Comparison of ENCODE assay signal across 8 cellular contexts in the genomic region with DNA sequence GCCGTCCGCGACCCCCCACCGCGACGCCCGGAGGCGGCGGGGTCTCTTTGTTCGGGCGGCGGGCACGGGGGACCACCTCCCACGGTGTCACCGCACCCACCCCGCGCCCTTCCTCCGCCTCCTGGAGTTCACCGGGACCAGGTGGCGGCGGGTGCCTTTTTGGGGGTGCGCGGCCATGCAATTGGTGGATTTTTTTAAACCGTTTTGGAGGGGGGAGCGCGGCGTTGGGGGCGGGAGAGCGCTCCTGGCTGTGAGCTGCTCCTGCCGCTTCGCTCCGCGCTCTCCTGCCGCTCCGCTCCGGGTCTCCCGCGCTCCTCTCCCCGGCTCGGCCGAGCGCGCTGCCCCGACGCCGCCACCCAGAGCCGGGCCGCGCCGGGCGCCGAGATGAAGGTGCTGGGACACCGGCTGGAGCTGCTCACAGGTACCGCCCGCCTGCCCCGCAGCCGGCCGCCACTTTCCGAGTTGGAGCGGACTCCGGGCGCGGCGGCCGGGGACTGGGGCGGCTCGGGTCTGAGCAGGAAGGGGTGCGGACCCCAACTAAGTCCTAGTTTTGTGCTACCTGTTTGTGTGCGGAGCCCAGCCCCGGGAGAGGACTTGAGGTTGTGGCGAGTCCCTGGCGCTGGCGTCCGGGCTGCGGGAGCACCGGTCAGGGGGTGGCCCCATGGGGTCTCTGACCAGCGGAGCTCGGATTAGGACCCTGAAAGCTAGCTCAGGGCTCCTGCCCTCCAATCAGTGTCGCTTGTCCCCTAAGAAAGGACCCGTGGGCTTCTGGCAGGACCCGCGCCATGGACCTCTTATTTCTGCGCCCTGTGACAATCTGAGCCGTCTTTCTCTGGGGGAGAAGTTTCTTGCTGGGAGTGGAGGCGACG. TPM values are rescaled to one million over a fixed set of nuclear protein-coding genes. Genes with fewer than 3 reads are reported as not detected.
DNase-seq lines count a peak whose midpoint lies in the region; ATAC-seq and TF ChIP-seq lines count a peak whose summit lies in the region.

No MANE protein-coding gene starts in this region.

- peaks cover 5% of the 10 kb centered on the region for H3K4me1 Mint-ChIP-seq in progenitor cell of endocrine pancreas (ENCODE audit: low read depth)

- H3K36me3 Mint-ChIP-seq in progenitor cell of endocrine pancreas (ENCODE audit: insufficient read depth) = no peaks in the 10 kb centered on the region

- peak overlapping the region; percentile 76 for H3K4me3 Mint-ChIP-seq in progenitor cell of endocrine pancreas (ENCODE audit: low read depth)

- ATAC-seq in foreskin keratinocyte = peak; percentile 19

- peaks cover 52% of the 10 kb centered on the region for H3K27me3 Mint-ChIP-seq in progenitor cell of endocrine pancreas

- peak overlapping the region; percentile 89 for H3K27ac Mint-ChIP-seq in progenitor cell of endocrine pancreas

- DNase-seq in GM20000 (ENCODE audit: low spot score) = peak; percentile 49
- DNase-seq in RPMI8226 = peak; percentile 47
- no peak for DNase-seq in foreskin keratinocyte
- DNase-seq in progenitor cell of endocrine pancreas (ENCODE audit: low spot score, unreplicated experiment) = peak; percentile 20
- no peak for DNase-seq in activated CD4-positive, CD25-positive, alpha-beta regulatory T cell treated with anti-CD3 and anti-CD28 coated beads, Interleukin-2, amount 50 U/mL, for 72 hours
- no peak for DNase-seq in ACHN
- DNase-seq in stimulated activated CD8-positive, alpha-beta memory T cell treated with anti-CD3 and anti-CD28 coated beads, Interleukin-4, amount 100 ng/mL, for 48 hours = no peak
- no peak for DNase-seq in GDM1 (lab: John Stamatoyannopoulos, UW)

- no peaks in the 10 kb centered on the region for H3K9me3 Mint-ChIP-seq in progenitor cell of endocrine pancreas (ENCODE audit: low read depth)

- no peak overlapping the region for H3K27ac ChIP-seq in foreskin keratinocyte

- H3K4me1 ChIP-seq in foreskin keratinocyte = peaks cover 6% of the 10 kb centered on the region

- H3K27me3 ChIP-seq in foreskin keratinocyte = peaks cover 61% of the 10 kb centered on the region

- TF ChIP-seq CTCF in GM20000 (IDR thresholded peaks at IDR 0.05; ENCODE audit: extremely low read depth, missing control alignments) = no peak
- no peak for TF ChIP-seq CTCF in foreskin keratinocyte (conservative IDR thresholded peaks at IDR 0.05)
- TF ChIP-seq CTCF in progenitor cell of endocrine pancreas (IDR thresholded peaks at IDR 0.05; ENCODE audit: unreplicated experiment) = no peak

- in situ Hi-C loops in ACHN (cut with HindIII; ENCODE audit: low pct_ligation_motif_present, low pct_unique_long_range_greater_than_20kb, low sequenced_read_pairs) = no loop called here

RNA-seq across cellular contexts. Expression of a gene that starts 35.7 kb away (rescaled TPM):
- total RNA-seq in foreskin keratinocyte (3.7 and 5.6 TPM in 2 replicates), progenitor cell of endocrine pancreas (25.7 and 37.5 TPM in 2 replicates)
- 1.6 and 2.7 TPM in 2 replicates for polyA plus RNA-seq in foreskin keratinocyte

RNA-seq across cellular contexts. Expression of a gene that starts 51.0 kb away (rescaled TPM):
- 12.5 and 13.6 TPM in 2 replicates for total RNA-seq in foreskin keratinocyte
- polyA plus RNA-seq in foreskin keratinocyte = 8.2 and 10.4 TPM in 2 replicates
- total RNA-seq in progenitor cell of endocrine pancreas = 33.7 and 35.4 TPM in 2 replicates

Comparison
In these comparisons a context has a peak if more than half of its experiments do, and no peak if none do; other contexts are left out.
1. DNase-seq: peak in GM20000 (single experiment), RPMI8226 (single experiment) and progenitor cell of endocrine pancreas (single experiment); none in foreskin keratinocyte (0 of 2), activated CD4-positive, CD25-positive, alpha-beta regulatory T cell treated with anti-CD3 and anti-CD28 coated beads, Interleukin-2, amount 50 U/mL, for 72 hours (single experiment), ACHN (single experiment), stimulated activated CD8-positive, alpha-beta memory T cell treated with anti-CD3 and anti-CD28 coated beads, Interleukin-4, amount 100 ng/mL, for 48 hours (single experiment) and GDM1 (single experiment).